20 cellular contexts compared by ENCODE assay signal in the genomic region with DNA sequence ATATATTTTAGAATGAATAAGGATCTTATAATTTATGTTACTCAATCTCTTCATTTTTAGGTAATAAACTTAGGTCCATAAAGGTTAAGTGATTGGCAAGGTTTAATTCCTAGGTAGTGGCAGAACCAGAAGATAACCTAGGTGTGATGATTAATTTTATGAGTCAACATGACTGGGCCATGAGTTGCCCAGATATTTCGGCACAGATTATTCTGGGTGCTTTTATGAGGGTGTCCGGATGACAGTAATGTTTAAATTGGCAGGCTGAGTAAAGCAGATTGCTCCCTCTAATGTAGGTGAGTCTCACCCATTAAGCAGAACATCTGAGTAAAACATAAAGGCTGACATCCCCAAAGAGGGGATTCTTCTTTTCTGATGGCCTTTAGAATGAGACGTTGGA.
"Had no signal": no experiment of that assay in that cellular context is flagged by ENCODE, and none has a peak within 500 bp of the region (broad histone marks: within the 10 kb centered on the region; RNA-seq: fewer than 3 reads in every experiment).

No MANE protein-coding gene starts in this region.

- H3K9me2 ChIP-seq: SK-N-SH had no signal

- H3K9me3 ChIP-seq: SK-N-SH had no signal

- ATAC-seq: HepG2, Panc1 had no signal

- H3K9ac ChIP-seq: SK-N-SH had no signal

- H3K4me2 ChIP-seq: SK-N-SH had no signal

- DNase-seq: IMR-90, Karpas-422, KG1, MM.1S, NCI-H1092 treated with DMSO at 0.1 percent for 48 hours, NCI-H1436, NCI-H187, NCI-H2029, NCI-H2081 treated with DMSO at 0.1 percent for 48 hours, NCI-H2171, NCI-H226, NCI-H446, NCI-H510A, NCI-H524 treated with DMSO at 0.1 percent for 48 hours, NCI-H69, NCI-H774, SHP77, SK-N-SH had no signal
